ENCODE assay signal across 1 cellular context in the genomic region with DNA sequence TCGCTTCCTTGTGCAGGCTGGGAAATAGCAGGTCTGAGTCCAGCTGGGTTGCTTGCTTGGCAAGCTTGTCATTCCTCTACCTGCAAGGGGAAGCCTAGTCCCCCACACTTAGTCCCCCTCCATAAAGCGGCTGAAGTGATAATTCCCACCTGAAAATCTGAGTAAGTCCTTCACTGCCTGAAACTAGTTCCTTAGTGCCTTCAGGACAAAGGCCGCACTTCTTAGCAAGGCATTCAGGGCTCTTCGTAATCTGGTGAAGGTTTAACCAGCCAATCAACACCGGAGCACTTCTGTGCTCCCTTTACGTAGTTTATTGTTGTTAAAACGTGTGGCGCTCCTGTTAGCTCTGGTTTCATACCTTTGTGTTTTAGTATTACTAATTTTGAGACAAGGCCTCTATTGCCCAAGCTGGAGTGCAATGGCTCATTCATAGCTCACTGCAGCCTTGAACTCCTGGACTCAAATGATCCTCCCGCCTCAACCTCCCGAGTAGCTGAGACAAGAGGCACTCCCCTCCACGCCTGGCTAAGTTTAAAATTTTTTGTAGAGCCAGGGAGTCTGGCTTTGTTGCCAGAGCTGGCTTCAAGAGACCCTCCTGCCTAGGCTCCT.
TF ChIP-seq lines count a peak whose summit lies in the region.

No MANE protein-coding gene starts in this region.

TF ChIP-seq in H1, 55 proteins besides CTCF, POLR2A, EP300 and RAD21:
- TF ChIP-seq HDAC6 (IDR thresholded peaks at IDR 0.05; ENCODE audit: low read depth, low read length) = no peak
